In the genomic region with DNA sequence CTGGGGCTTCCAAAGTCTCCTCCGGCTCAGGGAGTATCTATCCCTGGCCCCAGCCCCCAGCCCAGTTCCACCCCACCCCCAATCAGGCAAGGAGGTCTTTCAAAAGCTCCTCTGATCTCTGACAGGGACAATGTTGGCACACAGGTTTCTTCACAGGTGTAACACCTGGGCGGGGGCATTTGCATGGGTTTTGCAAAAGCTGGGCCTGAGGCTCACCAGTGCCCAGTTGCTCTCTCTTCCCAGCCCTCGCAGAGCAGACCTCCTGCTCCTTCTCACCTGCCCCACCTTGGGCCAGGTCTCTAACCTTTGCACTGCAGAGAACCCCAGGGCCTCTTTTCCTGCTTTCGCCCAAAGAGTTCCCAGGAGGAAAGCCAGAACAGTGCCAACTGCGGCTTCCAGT, we compare ENCODE assay signal across 18 cellular contexts. TPM values are rescaled to one million over a fixed set of nuclear protein-coding genes. Genes with fewer than 3 reads are reported as not detected.
DNase-seq lines count a peak whose midpoint lies in the region; TF ChIP-seq lines count a peak whose summit lies in the region.
"Had no signal": no experiment of that assay in that cellular context is flagged by ENCODE, and none has a peak within 500 bp of the region (broad histone marks: within the 10 kb centered on the region; RNA-seq: fewer than 3 reads in every experiment).

No MANE protein-coding gene starts in this region.

- no peak overlapping the region for H2BK5ac ChIP-seq in neuronal stem cell (ENCODE audit: low read length)

- H2BK12ac ChIP-seq in neuronal stem cell (ENCODE audit: low read length), result no peak overlapping the region

- H4K8ac ChIP-seq in neuronal stem cell (ENCODE audit: low read depth, low read length), result no peak overlapping the region

- peak overlapping the region; percentile 25 for H2AFZ ChIP-seq in MM.1S (ENCODE audit: low read length)
- H2AFZ ChIP-seq in neuronal stem cell (ENCODE audit: low read length), result peak overlapping the region; percentile 25
- H2AFZ ChIP-seq: GM23248 had no signal

- H2BK120ac ChIP-seq in neuronal stem cell (ENCODE audit: low read depth, low read length), result no peak overlapping the region

- no peak overlapping the region for H3K14ac ChIP-seq in neuronal stem cell (ENCODE audit: low read length)

- H3K79me1 ChIP-seq in neuronal stem cell (ENCODE audit: low read depth, low read length), result no peaks in the 10 kb centered on the region

- intact Hi-C loops in colonic mucosa (cut with DNase I), result loop anchor here (2.0 to 5.0 kb wide), 2 partner anchors 64 to 177 kb away; no protein-coding TSS in a partner anchor

- H2BK15ac ChIP-seq in neuronal stem cell (ENCODE audit: low read length), result no peak overlapping the region

- peak overlapping the region; percentile 32; the same call in 1 of the 2 replicates for H3K9ac ChIP-seq in MM.1S (ENCODE audit: low read length)
- peak overlapping the region; percentile 29 to 36 for H3K9ac ChIP-seq in colonic mucosa (ENCODE audit: low read depth in 2 of 2, low read length in 2 of 2)
- no peak overlapping the region for H3K9ac ChIP-seq in neuronal stem cell (ENCODE audit: low read depth, low read length, poor library complexity)
- H3K9ac ChIP-seq: GM23248 had no signal

- H4K91ac ChIP-seq in neuronal stem cell (ENCODE audit: low read depth, low read length, poor library complexity), result no peak overlapping the region

- WGBS in neuronal stem cell (ENCODE audit: extremely low coverage in 2 of 2, insufficient read length in 2 of 2, insufficient replicate concordance in 1 of 2), 2 donors, result no CpG with 5 or more reads among the region's 5 CpGs

- H3K27ac ChIP-seq in DOHH2 (ENCODE audit: low read depth, low read length) (peak overlapping the region; percentile 99), MM.1S (ENCODE audit: low read length) (peak overlapping the region; percentile 79), colonic mucosa (peak overlapping the region; percentile 39), neuronal stem cell (replicated peaks; ENCODE audit: low read length) (no peak overlapping the region)
- H3K27ac ChIP-seq: gastroesophageal sphincter, GM23248, SJSA1, vagina had no signal

- H3K9me2 ChIP-seq in DOHH2 (replicated peaks; ENCODE audit: control insufficient read depth, low read length), result no peaks in the 10 kb centered on the region
- H3K9me2 ChIP-seq in MM.1S (replicated peaks; ENCODE audit: insufficient read depth, low read length), result no peaks in the 10 kb centered on the region

- H3K4me1 ChIP-seq in DOHH2 (ENCODE audit: control insufficient read depth, low read length) (peaks cover 84% of the 10 kb centered on the region), MM.1S (ENCODE audit: low read length) (peaks cover 67% of the 10 kb centered on the region), colonic mucosa (peaks cover 23% of the 10 kb centered on the region), neuronal stem cell (ENCODE audit: control insufficient read depth in 2 of 2, insufficient read depth in 1 of 2, low read depth in 1 of 2, low read length in 2 of 2) (peaks cover 26 to 31% of the 10 kb centered on the region in 2 donors)

- peaks cover 35% of the 10 kb centered on the region for H3K79me2 ChIP-seq in DOHH2 (ENCODE audit: control insufficient read depth, low read length)
- H3K79me2 ChIP-seq in MM.1S (ENCODE audit: low read length), result peaks cover 12% of the 10 kb centered on the region

- H3F3A ChIP-seq in DOHH2 (ENCODE audit: control insufficient read depth, insufficient read depth), result peaks cover 17% of the 10 kb centered on the region
- H3F3A ChIP-seq in MM.1S (ENCODE audit: insufficient read depth, low read length), result peaks cover 39% of the 10 kb centered on the region

- H3K4me2 ChIP-seq in DOHH2 (ENCODE audit: low read length) (peak overlapping the region; percentile 93), MM.1S (ENCODE audit: low read depth, low read length) (peak overlapping the region; percentile 29; the same call in 1 of the 2 replicates), neuronal stem cell (ENCODE audit: insufficient read depth, low read length, poor library complexity, severe bottlenecking) (no peak overlapping the region)

- DNase-seq in MM.1S (no peak), colonic mucosa (peak; percentile 33), neuronal stem cell (ENCODE audit: low spot score) (no peak), T-helper 9 cell (no peak), CD1c-positive myeloid dendritic cell (ENCODE audit: extremely low spot score) (no peak)
- no peak for DNase-seq in stimulated activated naive CD4-positive, alpha-beta T cell treated with Interleukin-2 at 50 U/mL for 16 hours (lab: John Stamatoyannopoulos, UW)
- DNase-seq: DND-41; NCI-H1048; NCI-H2171; stimulated activated naive CD8-positive, alpha-beta T cell treated with anti-CD3 and anti-CD28 coated beads, Interleukin-15, Interleukin-2, amounts not matched to agents 100 U/mL and 50 U/mL, for 24 hours had no signal

- H2AK5ac ChIP-seq in neuronal stem cell (ENCODE audit: low read depth, low read length), result no peak overlapping the region

- TF ChIP-seq CTCF in DOHH2 (IDR thresholded peaks at IDR 0.05; ENCODE audit: low read depth, low read length, poor library complexity, severe bottlenecking), result no peak
- no peak for TF ChIP-seq CTCF in MM.1S (IDR thresholded peaks at IDR 0.05; ENCODE audit: low read length)
- TF ChIP-seq CTCF in colonic mucosa (IDR thresholded peaks at IDR 0.05), result no peak

- H3K4ac ChIP-seq in neuronal stem cell (ENCODE audit: low read length), result no peak overlapping the region

- H3K18ac ChIP-seq in neuronal stem cell (ENCODE audit: low read length), result no peak overlapping the region

- no peaks in the 10 kb centered on the region for H4K20me1 ChIP-seq in DOHH2 (ENCODE audit: control insufficient read depth, insufficient read depth, low read depth, low read length)
- H4K20me1 ChIP-seq in MM.1S (ENCODE audit: insufficient read depth, low read length), result no peaks in the 10 kb centered on the region

- H3K4me3 ChIP-seq in DOHH2 (ENCODE audit: low read length) (peak overlapping the region; percentile 6; the same call in 1 of the 2 replicates), MM.1S (ENCODE audit: low read length) (no peak overlapping the region), colonic mucosa (no peak overlapping the region), neuronal stem cell (ENCODE audit: low read length in 2 of 2) (no peak overlapping the region)
- H3K4me3 ChIP-seq: gastroesophageal sphincter, GM23248, SJSA1, vagina had no signal

- no peaks in the 10 kb centered on the region for H3K27me3 ChIP-seq in DOHH2 (ENCODE audit: control insufficient read depth, low read length)
- H3K27me3 ChIP-seq in MM.1S (replicated peaks; ENCODE audit: insufficient read depth, low read length), result no peaks in the 10 kb centered on the region
- H3K27me3 ChIP-seq in colonic mucosa, result no peaks in the 10 kb centered on the region
- H3K27me3 ChIP-seq in neuronal stem cell (ENCODE audit: control insufficient read depth in 3 of 3, insufficient read depth in 3 of 3, low read depth in 1 of 3, low read length in 3 of 3), result peaks cover 0 to 10% (median 3%) of the 10 kb centered on the region in 3 experiments
- H3K27me3 ChIP-seq: vagina had no signal

- no peak overlapping the region for H3K23ac ChIP-seq in neuronal stem cell (ENCODE audit: low read depth, low read length, poor library complexity)

- H3K9me3 ChIP-seq in DOHH2 (ENCODE audit: control insufficient read depth, insufficient read depth, low read length) (no peaks in the 10 kb centered on the region), MM.1S (replicated peaks; ENCODE audit: insufficient read depth, low read length) (no peaks in the 10 kb centered on the region), colonic mucosa (no peaks in the 10 kb centered on the region), neuronal stem cell (replicated peaks in 1 of 2; ENCODE audit: control insufficient read depth in 2 of 2, insufficient read depth in 1 of 2, low read depth in 1 of 2, low read length in 2 of 2) (peaks cover 0 to 2% of the 10 kb centered on the region in 2 donors)
- H3K9me3 ChIP-seq: gastroesophageal sphincter, SJSA1, vagina had no signal

- H3K36me3 ChIP-seq in DOHH2 (ENCODE audit: control insufficient read depth, low read length) (peaks cover 6% of the 10 kb centered on the region; the same call in 1 of the 2 replicates), MM.1S (replicated peaks; ENCODE audit: insufficient read depth, low read length) (no peaks in the 10 kb centered on the region), colonic mucosa (no peaks in the 10 kb centered on the region), neuronal stem cell (replicated peaks in 1 of 2; ENCODE audit: control insufficient read depth in 2 of 2, insufficient read depth in 2 of 2, low read length in 2 of 2) (no peaks in the 10 kb centered on the region)
- H3K36me3 ChIP-seq: gastroesophageal sphincter, SJSA1, vagina had no signal

RNA-seq across cellular contexts. Expression of a gene that starts 8.6 kb away (rescaled TPM):
- 100 to 1,000 TPM in 1 of 2 donors, 10 to 100 TPM in 1; 64.3 to 126 TPM for total RNA-seq in colonic mucosa
- 40.7 TPM for polyA plus RNA-seq in neuronal stem cell (2013, experiment 1 of 2)
- 40.4 TPM for polyA plus RNA-seq in neuronal stem cell (2013, experiment 2 of 2)

RNA-seq across cellular contexts. Expression of a gene that starts 24.7 kb away (rescaled TPM):
- not detected for total RNA-seq in colonic mucosa
- not detected for polyA plus RNA-seq in neuronal stem cell (2013, experiment 1 of 2)
- not detected for polyA plus RNA-seq in neuronal stem cell (2013, experiment 2 of 2)
- total RNA-seq: cardiac septum, gastroesophageal sphincter, GM23248, lung microvascular endothelial cell, osteocyte, SJSA1, vagina had no signal
- polyA plus RNA-seq: GM23248 had no signal

RNA-seq across cellular contexts. Expression of a gene that starts 39.3 kb away (rescaled TPM):
- total RNA-seq in colonic mucosa, result not detected
- polyA plus RNA-seq in neuronal stem cell (2013, experiment 1 of 2), result not detected
- polyA plus RNA-seq in neuronal stem cell (2013, experiment 2 of 2), result not detected
- total RNA-seq: GM23248, lung microvascular endothelial cell, osteocyte, SJSA1, vagina had no signal
- polyA plus RNA-seq: GM23248 had no signal

RNA-seq across cellular contexts. Expression of a gene that starts 48.0 kb away (rescaled TPM):
- not detected for total RNA-seq in colonic mucosa
- polyA plus RNA-seq in neuronal stem cell (2013, experiment 1 of 2), result 0.56 TPM
- polyA plus RNA-seq in neuronal stem cell (2013, experiment 2 of 2), result 0.33 TPM
- total RNA-seq: GM23248 had no signal
- polyA plus RNA-seq: GM23248 had no signal

RNA-seq across cellular contexts. Expression of a gene that starts 53.1 kb away (rescaled TPM):
- not detected for total RNA-seq in colonic mucosa
- polyA plus RNA-seq in neuronal stem cell (2013, experiment 1 of 2), result 0.03 TPM
- polyA plus RNA-seq in neuronal stem cell (2013, experiment 2 of 2), result 0.03 TPM
- total RNA-seq: gastroesophageal sphincter, GM23248, lung microvascular endothelial cell, osteocyte, SJSA1, vagina had no signal
- polyA plus RNA-seq: GM23248 had no signal
